1 cellular context compared by ENCODE assay signal in the genomic region with DNA sequence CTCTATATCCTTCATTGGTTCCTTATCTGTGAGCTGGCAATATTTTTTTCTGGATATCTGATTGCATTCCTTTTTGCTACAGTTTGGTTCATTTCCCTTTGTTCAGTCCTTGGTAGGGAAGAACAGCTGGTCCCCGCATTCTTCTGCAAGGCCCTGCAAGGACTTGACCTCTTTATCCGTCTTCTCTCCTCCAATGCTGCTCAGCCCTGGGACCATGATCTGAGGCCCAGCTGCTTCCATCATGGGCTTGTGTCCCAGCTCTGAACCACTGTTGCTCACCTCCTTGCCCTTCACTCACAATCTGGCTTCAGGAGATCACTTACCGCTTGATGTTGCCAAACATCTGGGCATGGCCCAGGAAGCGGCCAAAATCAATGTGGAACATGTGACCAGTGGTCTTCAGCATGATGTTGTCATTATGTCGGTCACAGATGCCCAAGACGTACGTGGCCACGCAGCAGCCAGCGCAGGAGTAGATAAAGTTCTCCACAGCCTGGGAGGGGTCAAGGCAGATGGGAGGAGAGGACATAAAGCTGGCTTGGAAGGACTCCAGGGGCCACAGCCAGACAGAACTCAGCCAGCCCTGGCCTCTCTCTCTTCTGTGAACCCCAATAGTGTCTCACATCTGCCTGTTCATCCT.
TF ChIP-seq lines count a peak whose summit lies in the region.

No MANE protein-coding gene starts in this region.

TF ChIP-seq in K562, 482 proteins besides CTCF, POLR2A, EP300 and RAD21:
- TF ChIP-seq NFE2L1 (tag; IDR thresholded peaks at IDR 0.05; ENCODE audit: borderline replicate concordance, low read depth) (no peak), HMG20A (CRISPR knock-in tag; conservative IDR thresholded peaks at IDR 0.05) (no peak), TEAD1 (CRISPR knock-in tag; IDR thresholded peaks at IDR 0.05) (no peak), ESRRB (CRISPR knock-in tag; IDR thresholded peaks at IDR 0.05; ENCODE audit: borderline replicate concordance) (no peak), USF1 (CRISPR knock-in tag; IDR thresholded peaks at IDR 0.05) (peak; percentile 43; the same call in 1 of the 2 replicates), NRF1 (conservative IDR thresholded peaks at IDR 0.05 in 1 of 2, IDR thresholded peaks at IDR 0.05 in 1 of 2) (peak; percentile 69 to 78), ZNF316 (IDR thresholded peaks at IDR 0.05) (no peak), GMEB1 (CRISPR knock-in tag; IDR thresholded peaks at IDR 0.05) (peak; percentile 36; the same call in 1 of the 2 replicates)
- TF ChIP-seq, protein P1, sequence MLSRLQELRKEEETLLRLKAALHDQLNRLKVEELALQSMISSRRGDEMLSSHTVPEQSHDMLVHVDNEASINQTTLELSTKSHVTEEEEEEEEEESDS (CRISPR knock-in tag; IDR thresholded peaks at IDR 0.05) = no peak
